9 cellular contexts compared by ENCODE assay signal in genomic region chr17:7486181-7486580, GRCh38. TPM values are rescaled to one million over a fixed set of nuclear protein-coding genes. Genes with fewer than 3 reads are reported as not detected.
DNase-seq lines count a peak whose midpoint lies in the region; ATAC-seq and TF ChIP-seq lines count a peak whose summit lies in the region.
"Had no signal": no experiment of that assay in that cellular context is flagged by ENCODE, and none has a peak within 500 bp of the region (broad histone marks: within the 10 kb centered on the region; RNA-seq: fewer than 3 reads in every experiment).

No MANE protein-coding gene starts in this region.

- peaks cover 28% of the 10 kb centered on the region for H3K36me3 Mint-ChIP-seq in activated naive CD4-positive, alpha-beta T cell treated with anti-CD3 and anti-CD28 coated beads for 36 hours (ENCODE audit: low read depth)
- H3K36me3 Mint-ChIP-seq in activated naive CD8-positive, alpha-beta T cell treated with anti-CD3 and anti-CD28 coated beads for 36 hours = peaks cover 35% of the 10 kb centered on the region
- H3K36me3 Mint-ChIP-seq in immature natural killer cell = peaks cover 0 to 4% (median 0%) of the 10 kb centered on the region in 3 donors

- H3K27me3 ChIP-seq in tibial nerve = no peaks in the 10 kb centered on the region

- intact Hi-C loops in activated naive CD4-positive, alpha-beta T cell treated with anti-CD3 and anti-CD28 coated beads for 36 hours (cut with micrococcal nuclease) = loop anchor here (10.0 kb wide), 1 partner anchor 669 kb away; the partner anchor contains the start of gene PER1

- no peak for ATAC-seq in HG03439 (IDR thresholded peaks at IDR 0.05; ENCODE audit: unreplicated experiment)

- peaks cover 0 to 5% (median 0%) of the 10 kb centered on the region in 3 donors for H3K36me3 ChIP-seq in tibial nerve

- H3K27ac Mint-ChIP-seq in activated naive CD4-positive, alpha-beta T cell treated with anti-CD3 and anti-CD28 coated beads for 36 hours = peak overlapping the region; percentile 71
- peak overlapping the region; percentile 42 for H3K27ac Mint-ChIP-seq in activated naive CD8-positive, alpha-beta T cell treated with anti-CD3 and anti-CD28 coated beads for 36 hours
- H3K27ac Mint-ChIP-seq in immature natural killer cell = peak overlapping the region in 5 of 6 donors; percentile 2 to 58 (median 21)

- TF ChIP-seq EP300 in tibial nerve (IDR thresholded peaks at IDR 0.05) = no peak

- H3K4me1 Mint-ChIP-seq in activated naive CD4-positive, alpha-beta T cell treated with anti-CD3 and anti-CD28 coated beads for 36 hours (ENCODE audit: low read depth) = peaks cover 73% of the 10 kb centered on the region
- peaks cover 58% of the 10 kb centered on the region for H3K4me1 Mint-ChIP-seq in activated naive CD8-positive, alpha-beta T cell treated with anti-CD3 and anti-CD28 coated beads for 36 hours
- peaks cover 72 to 89% of the 10 kb centered on the region in 2 donors for H3K4me1 Mint-ChIP-seq in immature natural killer cell

- DNase-seq in activated naive CD4-positive, alpha-beta T cell treated with anti-CD3 and anti-CD28 coated beads for 36 hours = no peak
- DNase-seq in activated naive CD4-positive, alpha-beta T cell treated with anti-CD3 and anti-CD28 coated beads, Interleukin-2, amount 50 U/mL, for 16 hours = no peak
- no peak for DNase-seq in activated naive CD8-positive, alpha-beta T cell treated with anti-CD3 and anti-CD28 coated beads for 36 hours
- DNase-seq in immature natural killer cell (no peak), tibial nerve (ENCODE audit: low spot score in 2 of 2) (no peak), AG20443 (ENCODE audit: low spot score) (no peak), NCI-H2227 (lab: John Stamatoyannopoulos, UW; ENCODE audit: unreplicated experiment) (no peak)
- DNase-seq: DMS153 had no signal

- no peaks in the 10 kb centered on the region for H3K27me3 Mint-ChIP-seq in activated naive CD4-positive, alpha-beta T cell treated with anti-CD3 and anti-CD28 coated beads for 36 hours (ENCODE audit: low read depth)
- no peaks in the 10 kb centered on the region for H3K27me3 Mint-ChIP-seq in activated naive CD8-positive, alpha-beta T cell treated with anti-CD3 and anti-CD28 coated beads for 36 hours
- peaks cover 25 to 31% (median 26%) of the 10 kb centered on the region in 3 donors for H3K27me3 Mint-ChIP-seq in immature natural killer cell (ENCODE audit: low read depth in 3 of 3)

- no peaks in the 10 kb centered on the region for H3K9me3 ChIP-seq in tibial nerve

- H3K4me3 Mint-ChIP-seq in activated naive CD4-positive, alpha-beta T cell treated with anti-CD3 and anti-CD28 coated beads for 36 hours = peak overlapping the region; percentile 93
- peak overlapping the region; percentile 92 for H3K4me3 Mint-ChIP-seq in activated naive CD8-positive, alpha-beta T cell treated with anti-CD3 and anti-CD28 coated beads for 36 hours
- peak overlapping the region; percentile 57 to 93 (median 59) for H3K4me3 Mint-ChIP-seq in immature natural killer cell

- peaks cover 0 to 76% (median 38%) of the 10 kb centered on the region in 4 donors for H3K4me1 ChIP-seq in tibial nerve

- TF ChIP-seq POLR2A in tibial nerve (IDR thresholded peaks at IDR 0.05) = no peak

- TF ChIP-seq CTCF in tibial nerve (IDR thresholded peaks at IDR 0.05) = no peak

- 23 to 38% methylated on average over 3 of the region's 3 CpGs for WGBS in tibial nerve, 2 donors

- CTCF ChIA-PET in activated naive CD4-positive, alpha-beta T cell treated with anti-CD3 and anti-CD28 coated beads for 36 hours (lab: Charles Lee) = interaction anchor here (0.6 to 4.5 kb wide), 6 partner anchors 28 to 214 kb away, joined by 3 to 23 read pairs (median 4); partner anchors contain the start of gene TMEM102

- peak overlapping the region; percentile 3 to 71 (median 58) for H3K4me3 ChIP-seq in tibial nerve

- no peaks in the 10 kb centered on the region for H3K9me3 Mint-ChIP-seq in activated naive CD4-positive, alpha-beta T cell treated with anti-CD3 and anti-CD28 coated beads for 36 hours
- H3K9me3 Mint-ChIP-seq in activated naive CD8-positive, alpha-beta T cell treated with anti-CD3 and anti-CD28 coated beads for 36 hours = no peaks in the 10 kb centered on the region
- no peaks in the 10 kb centered on the region for H3K9me3 Mint-ChIP-seq in immature natural killer cell

- peak overlapping the region in 3 of 4 donors; percentile 98 to 100 (median 100) for H3K27ac ChIP-seq in tibial nerve

RNA-seq across cellular contexts. Expression of gene POLR2A, which starts 2.0 kb away (rescaled TPM):
- total RNA-seq in activated naive CD4-positive, alpha-beta T cell treated with anti-CD3 and anti-CD28 coated beads for 36 hours = 100 to 1,000 TPM; 204 to 205 TPM
- 100 to 1,000 TPM; 198 to 200 TPM for total RNA-seq in activated naive CD8-positive, alpha-beta T cell treated with anti-CD3 and anti-CD28 coated beads for 36 hours
- 10 to 100 TPM; 16.0 to 67.8 (median 25.7) TPM for polyA plus RNA-seq in immature natural killer cell
- total RNA-seq in tibial nerve = 100 to 1,000 TPM in 3 of 4 donors, 10 to 100 TPM in 1; 87.0 to 163 (median 125) TPM

RNA-seq across cellular contexts. Expression of gene SLC35G6, which starts 4.9 kb away (rescaled TPM):
- total RNA-seq in activated naive CD4-positive, alpha-beta T cell treated with anti-CD3 and anti-CD28 coated beads for 36 hours = not detected
- total RNA-seq in activated naive CD8-positive, alpha-beta T cell treated with anti-CD3 and anti-CD28 coated beads for 36 hours = not detected
- not detected for polyA plus RNA-seq in immature natural killer cell
- total RNA-seq in tibial nerve = not detected

RNA-seq across cellular contexts. Expression of gene ZBTB4, which starts 6.8 kb away (rescaled TPM):
- total RNA-seq in activated naive CD4-positive, alpha-beta T cell treated with anti-CD3 and anti-CD28 coated beads for 36 hours = 1 to 10 TPM; 9.2 to 9.4 TPM
- 10 to 100 TPM; 16.7 TPM for total RNA-seq in activated naive CD8-positive, alpha-beta T cell treated with anti-CD3 and anti-CD28 coated beads for 36 hours
- 10 to 100 TPM in 1 of 3 donors, 1 to 10 TPM in 2; 4.4 to 25.8 (median 8.3) TPM for polyA plus RNA-seq in immature natural killer cell
- 10 to 100 TPM; 60.5 to 64.1 (median 63.0) TPM for total RNA-seq in tibial nerve

RNA-seq across cellular contexts. Expression of gene CHRNB1, which starts 41.3 kb away (rescaled TPM):
- 1 to 10 TPM; 5.1 to 5.9 TPM for total RNA-seq in activated naive CD4-positive, alpha-beta T cell treated with anti-CD3 and anti-CD28 coated beads for 36 hours
- 10 to 100 TPM; 10.6 to 11.3 TPM for total RNA-seq in activated naive CD8-positive, alpha-beta T cell treated with anti-CD3 and anti-CD28 coated beads for 36 hours
- 10 to 100 TPM; 32.4 to 41.3 (median 38.5) TPM for polyA plus RNA-seq in immature natural killer cell
- total RNA-seq in tibial nerve = 10 to 100 TPM in 3 of 4 donors, 1 to 10 TPM in 1; 6.5 to 16.0 (median 13.5) TPM

RNA-seq across cellular contexts. Expression of gene FGF11, which starts 46.9 kb away (rescaled TPM):
- 1 to 10 TPM; 1.3 to 1.6 TPM for total RNA-seq in activated naive CD4-positive, alpha-beta T cell treated with anti-CD3 and anti-CD28 coated beads for 36 hours
- total RNA-seq in activated naive CD8-positive, alpha-beta T cell treated with anti-CD3 and anti-CD28 coated beads for 36 hours = 1 to 10 TPM; 7.6 to 9.2 TPM
- not detected for polyA plus RNA-seq in immature natural killer cell
- 1 to 10 TPM; 1.5 to 3.3 (median 2.2) TPM for total RNA-seq in tibial nerve

Comparison
In these comparisons a context has a peak if more than half of its experiments do, and no peak if none do; other contexts are left out.
1. H3K27ac Mint-ChIP-seq: peak in every context shown above with its lines; median percentile 71 in activated naive CD4-positive, alpha-beta T cell treated with anti-CD3 and anti-CD28 coated beads for 36 hours; 42 in activated naive CD8-positive, alpha-beta T cell treated with anti-CD3 and anti-CD28 coated beads for 36 hours; 21 in immature natural killer cell.